Comparison of ENCODE assay signal across 8 cellular contexts in the genomic region with DNA sequence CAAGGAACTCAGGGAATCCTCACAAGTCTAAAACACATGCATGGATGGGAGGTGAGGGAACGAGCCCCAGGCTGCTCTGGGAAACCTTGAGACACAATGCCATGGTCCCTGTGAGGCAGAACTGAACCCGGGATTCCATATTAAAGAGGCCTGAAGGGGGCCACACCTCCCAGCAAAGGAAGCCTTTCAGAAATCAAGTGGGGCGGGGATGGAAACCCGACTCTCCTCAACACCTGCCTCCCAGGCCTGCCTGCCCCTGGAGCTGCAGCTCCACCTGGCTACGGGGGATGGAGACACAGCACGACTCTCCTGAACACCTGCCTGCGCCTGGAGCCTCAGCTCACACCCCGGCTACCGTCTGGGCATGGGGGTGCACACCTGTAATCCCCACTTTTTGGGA.
DNase-seq lines count a peak whose midpoint lies in the region; ATAC-seq and TF ChIP-seq lines count a peak whose summit lies in the region.
"Not testable (repeated sequence)": the region's sequence is repeated elsewhere in the genome, so short reads cannot be mapped to it uniquely, and the experiment has no call there.

No MANE protein-coding gene starts in this region.

- POLR2A ChIA-PET in RWPE1 (lab: Yijun Ruan, JAX; ENCODE audit: low non-redundant PET), result not testable (repeated sequence)

- ATAC-seq in stimulated activated naive CD8-positive, alpha-beta T cell treated with anti-CD3 and anti-CD28 coated beads, Interleukin-15, Interleukin-2, amounts not matched to agents 100 U/mL and 50 U/mL, for 24 hours, result not testable (repeated sequence)

- DNase-seq in DMS153 (lab: John Stamatoyannopoulos, UW) (peak; percentile 56), HT-29 (ENCODE audit: low spot score) (peak; percentile 92), NCI-H1436 (lab: John Stamatoyannopoulos, UW) (peak; percentile 87), NCI-H510A (lab: John Stamatoyannopoulos, UW) (peak; percentile 80), RWPE1 (ENCODE audit: low spot score) (peak; percentile 41), T47D (ENCODE audit: low read depth in 1 of 2, low spot score in 1 of 2) (peak; percentile 69 to 91), iPS-NIHi7 (ENCODE audit: extremely low spot score) (peak; percentile 78)
- peak; percentile 8 for DNase-seq in stimulated activated naive CD8-positive, alpha-beta T cell treated with anti-CD3 and anti-CD28 coated beads, Interleukin-15, Interleukin-2, amounts not matched to agents 100 U/mL and 50 U/mL, for 24 hours

- in situ Hi-C loops in T47D (cut with HindIII; ENCODE audit: low pct_unique_long_range_greater_than_20kb, low sequenced_read_pairs), result not testable (repeated sequence)

- not testable (repeated sequence) for H3K27ac ChIP-seq in RWPE1

- peak; percentile 22; the same call in 1 of the 2 replicates for TF ChIP-seq CTCF in RWPE1 (conservative IDR thresholded peaks at IDR 0.05; ENCODE audit: low read depth)

- CTCF ChIA-PET in RWPE1 (lab: Yijun Ruan, JAX), result interaction anchor here (0.7 to 1.4 kb wide), 4 partner anchors 122 to 1289 kb away, joined by 3 to 4 read pairs (median 4); no protein-coding TSS in a partner anchor

Comparison
In these comparisons a context has a peak if more than half of its experiments do, and no peak if none do; other contexts are left out.
1. DNase-seq: peak in every context shown above with its lines; median percentile 92 in HT-29; 87 in NCI-H1436; 80 in NCI-H510A; 80 in T47D; 78 in iPS-NIHi7; 56 in DMS153; 41 in RWPE1; 8 in stimulated activated naive CD8-positive, alpha-beta T cell treated with anti-CD3 and anti-CD28 coated beads, Interleukin-15, Interleukin-2, amounts not matched to agents 100 U/mL and 50 U/mL, for 24 hours.